ENCODE assay signal across 8 cellular contexts in genomic region chr2:174248187-174248997, GRCh38. TPM values are rescaled to one million over a fixed set of nuclear protein-coding genes. Genes with fewer than 3 reads are reported as not detected.
DNase-seq lines count a peak whose midpoint lies in the region; ATAC-seq and TF ChIP-seq lines count a peak whose summit lies in the region.

Gene OLA1 (minus strand): TSS chr2:174248532. CDS start chr2:174246815, 1,717 bp downstream.

- no peaks in the 10 kb centered on the region for H3K27me3 Mint-ChIP-seq in type B pancreatic cell

- DNase-seq in NCI-H1694 (lab: John Stamatoyannopoulos, UW), result peak; percentile 91
- DNase-seq in amniotic epithelial cell (ENCODE audit: low read depth), result peak; percentile 89
- peak; percentile 93 to 96 for DNase-seq in heart right ventricle
- peak; percentile 85 to 99 (median 93) for DNase-seq in posterior cingulate gyrus
- peak; percentile 98 for DNase-seq in type B pancreatic cell (ENCODE audit: extremely low spot score, unreplicated experiment)

- H3K9me3 Mint-ChIP-seq in type B pancreatic cell, result peaks cover 5% of the 10 kb centered on the region

- H3K9me3 ChIP-seq in heart right ventricle, result no peaks in the 10 kb centered on the region

- ATAC-seq in GM18498 (IDR thresholded peaks at IDR 0.05; ENCODE audit: unreplicated experiment), result peak; percentile 98
- peak; percentile 97 for ATAC-seq in HG02885 (IDR thresholded peaks at IDR 0.05; ENCODE audit: poor library complexity, unreplicated experiment)
- ATAC-seq in heart right ventricle, result peak; percentile 100

- peaks cover 0 to 27% (median 20%) of the 10 kb centered on the region in 9 donors for H3K4me1 ChIP-seq in heart right ventricle

- H3K4me1 Mint-ChIP-seq in type B pancreatic cell (ENCODE audit: unreplicated experiment), result peaks cover 21% of the 10 kb centered on the region

- H3K36me3 Mint-ChIP-seq in type B pancreatic cell, result peaks cover 15% of the 10 kb centered on the region

- 0 to 1% methylated on average over 85 of the region's 85 CpGs for WGBS in heart right ventricle, 2 donors

- peak within 1 kb of the TSS; percentile 84 for H3K27ac Mint-ChIP-seq in type B pancreatic cell

- TF ChIP-seq CTCF in heart right ventricle (IDR thresholded peaks at IDR 0.05), result peak in 3 of 9 donors; percentile 8 to 21 (median 12)
- no peak for TF ChIP-seq CTCF in type B pancreatic cell (conservative IDR thresholded peaks at IDR 0.05)

- H3K4me3 ChIP-seq in heart right ventricle, result peak within 1 kb of the TSS; percentile 64 to 94 (median 80)

- intact Hi-C loops in T-helper 1 cell treated with Interleukin-12 subunit alpha and Interleukin-12 subunit beta and Interleukin-4 antibody, amounts not matched to agents 30 ng/mL and 1 ng/mL, for 36 hours (cut with micrococcal nuclease), result loop anchor here (1.0 to 10.0 kb wide), 12 partner anchors 90 to 1754 kb away; partner anchors contain the start of genes ATF2, CDCA7, GPR155 and LNPK
- intact Hi-C loops in heart right ventricle (cut with DNase I), result loop anchor here in 1 of 10 donors (10.0 kb wide), 1 partner anchor 86 kb away; the partner anchor contains the start of gene SP9
- intact Hi-C loops in posterior cingulate gyrus (cut with DNase I), result loop anchor here (2.0 to 5.0 kb wide), 2 partner anchors 94 to 284 kb away; partner anchors contain the start of gene SP3

- H3K4me3 Mint-ChIP-seq in type B pancreatic cell, result peak within 1 kb of the TSS; percentile 94

- no peaks in the 10 kb centered on the region for H3K27me3 ChIP-seq in heart right ventricle

- H3K27ac ChIP-seq in heart right ventricle, result peak within 1 kb of the TSS in 9 of 10 donors; percentile 77 to 94 (median 83)

- peaks cover 0 to 30% (median 0%) of the 10 kb centered on the region in 9 donors for H3K36me3 ChIP-seq in heart right ventricle

RNA-seq across cellular contexts. Expression of gene OLA1, which starts in this region (rescaled TPM):
- total RNA-seq in T-helper 1 cell treated with Interleukin-12 subunit alpha and Interleukin-12 subunit beta and Interleukin-4 antibody, amounts not matched to agents 30 ng/mL and 1 ng/mL, for 36 hours, result 75.2 and 78.2 TPM in 2 replicates
- total RNA-seq in heart right ventricle (10 to 100 TPM; 64.5 to 85.2 (median 73.3) TPM), type B pancreatic cell (ENCODE audit: low replicate concordance) (82.1 and 94.4 TPM in 2 replicates)
- 10 to 100 TPM; 23.7 to 81.7 TPM for polyA plus RNA-seq in heart right ventricle

Comparison
In these comparisons a context has a peak if more than half of its experiments do, and no peak if none do; other contexts are left out.
1. Peak in every context shown above with its lines: DNase-seq, ATAC-seq, H3K4me3 ChIP-seq and H3K27ac ChIP-seq.